ENCODE assay signal across 36 cellular contexts in the genomic region with DNA sequence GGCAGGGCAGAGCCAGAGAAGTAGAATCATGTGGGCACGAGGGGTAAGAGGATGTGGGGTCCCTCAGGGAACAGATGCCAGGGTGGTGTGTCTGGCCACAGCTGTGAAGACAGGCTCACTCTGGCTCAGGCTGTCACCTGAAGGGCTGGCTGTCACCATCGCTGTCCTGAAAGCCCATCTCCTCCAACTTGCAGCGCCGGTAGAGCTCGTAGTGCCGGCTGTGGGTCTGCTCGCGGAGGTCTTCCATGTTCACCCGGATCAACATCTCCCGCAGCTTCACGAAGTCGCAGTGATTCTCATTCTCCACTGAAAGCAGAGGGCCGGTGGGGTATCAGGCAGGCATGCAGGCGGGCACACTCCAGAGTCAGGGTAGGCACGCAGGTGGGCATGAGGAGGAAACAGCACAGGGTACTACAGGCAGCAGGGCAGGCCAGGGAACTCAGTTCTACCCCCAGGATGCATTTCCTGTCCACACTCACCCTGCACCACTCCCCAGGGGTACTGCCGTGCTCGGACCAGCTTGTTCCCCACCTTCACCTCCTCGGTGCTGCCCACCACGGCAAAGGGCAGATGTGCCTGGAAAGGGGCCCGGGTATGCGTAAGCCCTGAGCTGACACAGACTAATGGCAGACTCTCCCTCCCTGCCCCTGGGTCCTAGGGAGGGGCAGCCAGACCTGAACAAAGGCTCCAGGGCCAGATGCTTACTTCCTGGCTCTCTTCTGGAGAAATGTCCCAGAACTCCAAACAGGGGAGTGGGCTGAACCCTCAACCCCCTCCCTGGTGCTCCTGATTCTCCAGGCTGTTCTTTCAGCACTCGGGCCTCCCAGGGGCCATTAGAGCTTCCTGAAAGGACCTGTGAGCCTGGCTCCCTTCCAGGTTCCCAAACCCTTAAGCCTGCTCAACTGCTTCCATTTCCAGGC. TPM values are rescaled to one million over a fixed set of nuclear protein-coding genes. Genes with fewer than 3 reads are reported as not detected.
A peak's percentile ranks its signal among the peaks of the same experiment; 100 is the strongest.
DNase-seq lines count a peak whose midpoint lies in the region; ATAC-seq and TF ChIP-seq lines count a peak whose summit lies in the region.
"Had no signal": no experiment of that assay in that cellular context is flagged by ENCODE, and none has a peak within 500 bp of the region (broad histone marks: within the 10 kb centered on the region; RNA-seq: fewer than 3 reads in every experiment).

No MANE protein-coding gene starts in this region.

- no peaks in the 10 kb centered on the region for H3K79me2 ChIP-seq in PC-9 (ENCODE audit: low read depth)

- CTCF ChIA-PET in activated CD8-positive, alpha-beta memory T cell treated with anti-CD3 and anti-CD28 coated beads, Interleukin-2, amount 10 ng/mL, durations not matched to agents 7 days and 5 days (lab: Charles Lee): no interaction called here
- CTCF ChIA-PET in PC-9 (lab: Charles Lee): no interaction called here

- H3K4me2 ChIP-seq in PC-9: no peak overlapping the region

- no peaks in the 10 kb centered on the region for H3K4me1 Mint-ChIP-seq in activated CD8-positive, alpha-beta memory T cell treated with anti-CD3 and anti-CD28 coated beads, Interleukin-2, amount 10 ng/mL, durations not matched to agents 7 days and 5 days
- no peaks in the 10 kb centered on the region for H3K4me1 Mint-ChIP-seq in stimulated activated effector memory CD8-positive, alpha-beta T cell treated with anti-CD3 and anti-CD28 coated beads, Interleukin-12 subunit alpha, Interleukin-12 subunit beta, amount 100 ng/mL, for 72 hours

- no peaks in the 10 kb centered on the region for H3K36me3 ChIP-seq in PC-9 (ENCODE audit: low read depth)

- no peaks in the 10 kb centered on the region for H3K9me3 Mint-ChIP-seq in activated CD8-positive, alpha-beta memory T cell treated with anti-CD3 and anti-CD28 coated beads, Interleukin-2, amount 10 ng/mL, durations not matched to agents 7 days and 5 days (ENCODE audit: low read depth)
- H3K9me3 Mint-ChIP-seq in stimulated activated effector memory CD8-positive, alpha-beta T cell treated with anti-CD3 and anti-CD28 coated beads, Interleukin-12 subunit alpha, Interleukin-12 subunit beta, amount 100 ng/mL, for 72 hours: no peaks in the 10 kb centered on the region
- H3K9me3 Mint-ChIP-seq: activated naive CD4-positive, alpha-beta T cell treated with anti-CD3 and anti-CD28 coated beads, Interleukin-2, amount 50 U/mL, for 72 hours; HFFc6; stimulated activated naive CD8-positive, alpha-beta T cell treated with anti-CD3 and anti-CD28 coated beads, Interleukin-15, Interleukin-2, amounts not matched to agents 100 ng/mL and 50 ng/mL, for 24 hours had no signal

- no peaks in the 10 kb centered on the region for H3F3A ChIP-seq in PC-9 (ENCODE audit: insufficient read depth, low read depth)

- H4K20me1 ChIP-seq in PC-9 (ENCODE audit: insufficient read depth): no peaks in the 10 kb centered on the region

- DNase-seq in activated CD8-positive, alpha-beta memory T cell treated with anti-CD3 and anti-CD28 coated beads for 24 hours: peak; percentile 47
- DNase-seq in activated CD8-positive, alpha-beta memory T cell treated with anti-CD3 and anti-CD28 coated beads, Interleukin-2, amount 10 ng/mL, durations not matched to agents 7 days and 5 days: no peak
- no peak for DNase-seq in PC-9
- DNase-seq in ecto neural progenitor cell (ENCODE audit: low spot score): peak; percentile 29
- DNase-seq in stimulated activated effector memory CD8-positive, alpha-beta T cell treated with anti-CD3 and anti-CD28 coated beads, Interleukin-12 subunit alpha, Interleukin-12 subunit beta, amount 100 ng/mL, for 72 hours (ENCODE audit: low spot score in 2 of 2): no peak
- no peak for DNase-seq in stimulated activated naive CD4-positive, alpha-beta T cell treated with Interleukin-2 at 50 U/mL for 16 hours (lab: John Stamatoyannopoulos, UW)
- no peak for DNase-seq in COLO668 (lab: John Stamatoyannopoulos, UW; ENCODE audit: unreplicated experiment)
- no peak for DNase-seq in activated gamma-delta T cell treated with Interleukin-2 at 50 U/mL for 16 hours
- DNase-seq: activated CD4-positive, alpha-beta T cell treated with anti-CD3 and anti-CD28 coated beads for 4 hours; amygdala; brain microvascular endothelial cell; C1 segment of cervical spinal cord; DMS79; effector memory CD4-positive, alpha-beta T cell; erythroblast; GDM1; GM23248; HFFc6; KBM-7; left ventricle myocardium superior; NCI-H1105; NCI-H1930; NCI-H2171 treated with DMSO at 0.1 percent for 48 hours; NCI-H510A; right cardiac atrium; stimulated activated CD4-positive, alpha-beta T cell treated with anti-CD3 and anti-CD28 coated beads, Interleukin-1b, Interleukin-23, amount 100 ng/mL, for 48 hours; T1000 had no signal

- H3K27me3 Mint-ChIP-seq in activated CD8-positive, alpha-beta memory T cell treated with anti-CD3 and anti-CD28 coated beads, Interleukin-2, amount 10 ng/mL, durations not matched to agents 7 days and 5 days: no peaks in the 10 kb centered on the region
- H3K27me3 Mint-ChIP-seq: stimulated activated naive CD8-positive, alpha-beta T cell treated with anti-CD3 and anti-CD28 coated beads, Interleukin-15, Interleukin-2, amounts not matched to agents 100 ng/mL and 50 ng/mL, for 24 hours had no signal

- POLR2A ChIA-PET in PC-9 (lab: Charles Lee; ENCODE audit: unreplicated experiment): no interaction called here

- no peak overlapping the region for H3K4me3 Mint-ChIP-seq in activated CD8-positive, alpha-beta memory T cell treated with anti-CD3 and anti-CD28 coated beads, Interleukin-2, amount 10 ng/mL, durations not matched to agents 7 days and 5 days
- H3K4me3 Mint-ChIP-seq in stimulated activated effector memory CD8-positive, alpha-beta T cell treated with anti-CD3 and anti-CD28 coated beads, Interleukin-12 subunit alpha, Interleukin-12 subunit beta, amount 100 ng/mL, for 72 hours: no peak overlapping the region
- H3K4me3 Mint-ChIP-seq: HFFc6; stimulated activated naive CD8-positive, alpha-beta T cell treated with anti-CD3 and anti-CD28 coated beads, Interleukin-15, Interleukin-2, amounts not matched to agents 100 ng/mL and 50 ng/mL, for 24 hours had no signal

- intact Hi-C loops in PC-9 (cut with micrococcal nuclease; ENCODE audit: unreplicated experiment): no loop called here

- H3K36me3 Mint-ChIP-seq in activated CD8-positive, alpha-beta memory T cell treated with anti-CD3 and anti-CD28 coated beads, Interleukin-2, amount 10 ng/mL, durations not matched to agents 7 days and 5 days: peaks cover 8% of the 10 kb centered on the region
- H3K36me3 Mint-ChIP-seq in stimulated activated effector memory CD8-positive, alpha-beta T cell treated with anti-CD3 and anti-CD28 coated beads, Interleukin-12 subunit alpha, Interleukin-12 subunit beta, amount 100 ng/mL, for 72 hours: peaks cover 32% of the 10 kb centered on the region
- H3K36me3 Mint-ChIP-seq: activated naive CD4-positive, alpha-beta T cell treated with anti-CD3 and anti-CD28 coated beads, Interleukin-2, amount 50 U/mL, for 72 hours had no signal

- no peak overlapping the region for H3K27ac ChIP-seq in PC-9
- H3K27ac ChIP-seq: 22Rv1, brain microvascular endothelial cell, GM23248, SJSA1, thoracic aorta, VCaP had no signal

- TSS peak; percentile 35 for BruUV-seq in PC-9 (replicated peaks; lab: Mats Ljungman, UMichigan)

- H3K27me3 ChIP-seq in PC-9 (ENCODE audit: insufficient read depth, low read depth): no peaks in the 10 kb centered on the region
- H3K27me3 ChIP-seq: brain microvascular endothelial cell, SJSA1 had no signal

- 0 out of 2 replicates have a peak, but pooled peaks cover 6% of the 10 kb centered on the region for H3K4me1 ChIP-seq in PC-9 (replicated peaks; ENCODE audit: insufficient read depth)
- H3K4me1 ChIP-seq: Caco-2, SJSA1 had no signal

- no peak for TF ChIP-seq CTCF in PC-9 (conservative IDR thresholded peaks at IDR 0.05)

- H3K4me3 ChIP-seq in PC-9: no peak overlapping the region
- H3K4me3 ChIP-seq: GM23248, SJSA1, thoracic aorta had no signal

- H2AFZ ChIP-seq in PC-9: no peak overlapping the region
- H2AFZ ChIP-seq: GM23248 had no signal

- H3K9me3 ChIP-seq in PC-9 (ENCODE audit: insufficient read depth, low read depth): no peaks in the 10 kb centered on the region
- H3K9me3 ChIP-seq: Caco-2, SJSA1, thoracic aorta had no signal

- no peak overlapping the region for H3K27ac Mint-ChIP-seq in activated CD8-positive, alpha-beta memory T cell treated with anti-CD3 and anti-CD28 coated beads, Interleukin-2, amount 10 ng/mL, durations not matched to agents 7 days and 5 days
- peak overlapping the region; percentile 83 for H3K27ac Mint-ChIP-seq in stimulated activated effector memory CD8-positive, alpha-beta T cell treated with anti-CD3 and anti-CD28 coated beads, Interleukin-12 subunit alpha, Interleukin-12 subunit beta, amount 100 ng/mL, for 72 hours
- H3K27ac Mint-ChIP-seq: HFFc6; stimulated activated naive CD8-positive, alpha-beta T cell treated with anti-CD3 and anti-CD28 coated beads, Interleukin-15, Interleukin-2, amounts not matched to agents 100 ng/mL and 50 ng/mL, for 24 hours had no signal

- ATAC-seq in activated CD8-positive, alpha-beta memory T cell treated with anti-CD3 and anti-CD28 coated beads, Interleukin-2, amount 10 ng/mL, durations not matched to agents 7 days and 5 days: no peak
- no peak for ATAC-seq in stimulated activated effector memory CD8-positive, alpha-beta T cell treated with anti-CD3 and anti-CD28 coated beads, Interleukin-12 subunit alpha, Interleukin-12 subunit beta, amount 100 ng/mL, for 72 hours
- ATAC-seq: activated naive CD4-positive, alpha-beta T cell treated with anti-CD3 and anti-CD28 coated beads, Interleukin-2, amount 50 U/mL, for 72 hours; left ventricle myocardium superior; right cardiac atrium had no signal

- no peaks in the 10 kb centered on the region for H3K9me2 ChIP-seq in PC-9 (ENCODE audit: insufficient read depth)

RNA-seq across cellular contexts. Expression of a gene that starts 14.4 kb away (rescaled TPM):
- total RNA-seq in activated CD8-positive, alpha-beta memory T cell treated with anti-CD3 and anti-CD28 coated beads, Interleukin-2, amount 10 ng/mL, durations not matched to agents 7 days and 5 days: 10 to 100 TPM; 16.7 to 52.5 TPM
- total RNA-seq in PC-9 (2021): 1.2 and 1.7 TPM in 2 replicates
- total RNA-seq: GM23248, HFFc6, M059J, myocyte, SJSA1, thoracic aorta had no signal

RNA-seq across cellular contexts. Expression of a gene that starts 15.5 kb away (rescaled TPM):
- total RNA-seq in activated CD8-positive, alpha-beta memory T cell treated with anti-CD3 and anti-CD28 coated beads, Interleukin-2, amount 10 ng/mL, durations not matched to agents 7 days and 5 days: 10 to 100 TPM; 43.7 to 57.3 TPM
- total RNA-seq in PC-9 (2021): 22.3 and 24.2 TPM in 2 replicates

RNA-seq across cellular contexts. Expression of a gene that starts 24.2 kb away (rescaled TPM):
- 10 to 100 TPM; 18.2 to 38.8 TPM for total RNA-seq in activated CD8-positive, alpha-beta memory T cell treated with anti-CD3 and anti-CD28 coated beads, Interleukin-2, amount 10 ng/mL, durations not matched to agents 7 days and 5 days
- total RNA-seq in PC-9 (2021): 10.1 and 15.2 TPM in 2 replicates

RNA-seq across cellular contexts. Expression of a gene that starts 51.5 kb away (rescaled TPM):
- total RNA-seq in activated CD8-positive, alpha-beta memory T cell treated with anti-CD3 and anti-CD28 coated beads, Interleukin-2, amount 10 ng/mL, durations not matched to agents 7 days and 5 days: under 1 TPM in 1 of 2 experiments, not detected in 1; 0.42 TPM
- not detected in 2 replicates for total RNA-seq in PC-9 (2021)
- total RNA-seq: activated naive CD4-positive, alpha-beta T cell treated with anti-CD3 and anti-CD28 coated beads, Interleukin-2, amount 50 U/mL, for 72 hours; GM23248; HFFc6; SJSA1 had no signal

Comparison
In these comparisons a context has a peak if more than half of its experiments do, and no peak if none do; other contexts are left out.
1. DNase-seq: peak in activated CD8-positive, alpha-beta memory T cell treated with anti-CD3 and anti-CD28 coated beads for 24 hours (single experiment) and ecto neural progenitor cell (single experiment); none in activated CD8-positive, alpha-beta memory T cell treated with anti-CD3 and anti-CD28 coated beads, Interleukin-2, amount 10 ng/mL, durations not matched to agents 7 days and 5 days (single experiment), PC-9 (0 of 2), stimulated activated effector memory CD8-positive, alpha-beta T cell treated with anti-CD3 and anti-CD28 coated beads, Interleukin-12 subunit alpha, Interleukin-12 subunit beta, amount 100 ng/mL, for 72 hours (0 of 2), stimulated activated naive CD4-positive, alpha-beta T cell treated with Interleukin-2 at 50 U/mL for 16 hours (single experiment), COLO668 (single experiment) and activated gamma-delta T cell treated with Interleukin-2 at 50 U/mL for 16 hours (single experiment).